In genomic region chr6:6962086-6962485, GRCh38 we compare ENCODE assay signal across 31 cellular contexts.
"Had no signal": no experiment of that assay in that cellular context is flagged by ENCODE, and none has a peak within 500 bp of the region (broad histone marks: within the 10 kb centered on the region; RNA-seq: fewer than 3 reads in every experiment).

No MANE protein-coding gene starts in this region.

- FAIRE-seq: astrocyte, bronchial epithelial cell had no signal

- H3K27me3 ChIP-seq: adrenal gland, ascending aorta, body of pancreas, breast epithelium, cardiac muscle cell had no signal

- H3K36me3 ChIP-seq: adrenal gland, ascending aorta, breast epithelium, cardiac muscle cell had no signal

- H3K4me1 ChIP-seq: ascending aorta, body of pancreas, breast epithelium had no signal

- H3K4me3 ChIP-seq: adrenal gland, ascending aorta, body of pancreas, breast epithelium, cardiac muscle cell had no signal

- H3K9me3 ChIP-seq: adrenal gland, ascending aorta, body of pancreas, breast epithelium had no signal

- H3K27ac ChIP-seq: adrenal gland, ascending aorta, body of pancreas, breast epithelium, cardiac muscle cell had no signal

- DNase-seq: activated effector memory CD4-positive, alpha-beta T cell treated with Interleukin-2 at 50 U/mL for 16 hours; activated gamma-delta T cell; activated gamma-delta T cell treated with Interleukin-2 at 50 U/mL for 16 hours; activated naive CD4-positive, alpha-beta T cell; activated naive CD4-positive, alpha-beta T cell treated with anti-CD3 and anti-CD28 coated beads for 36 hours; activated naive CD4-positive, alpha-beta T cell treated with anti-CD3 and anti-CD28 coated beads, Interleukin-2, amount 10 ng/mL, durations not matched to agents 7 days and 5 days; activated naive CD4-positive, alpha-beta T cell treated with anti-CD3 and anti-CD28 coated beads, Interleukin-2, amount 50 U/mL, for 16 hours; activated naive CD4-positive, alpha-beta T cell treated with Interleukin-2 at 50 U/mL for 16 hours; activated naive CD8-positive, alpha-beta T cell treated with anti-CD3 and anti-CD28 coated beads for 36 hours; activated naive CD8-positive, alpha-beta T cell treated with anti-CD3 and anti-CD28 coated beads, Interleukin-2, amount 10 ng/mL, durations not matched to agents 7 days and 5 days; activated naive CD8-positive, alpha-beta T cell treated with anti-CD3 and anti-CD28 coated beads, Interleukin-2, amount 50 U/mL, for 24 hours; activated T-cell treated with anti-CD3 and anti-CD28 coated beads for 4 hours; activated T-cell treated with anti-CD3 and anti-CD28 coated beads, Interleukin-2, amount 50 U/mL, for 1 hour; activated T-cell treated with anti-CD3 and anti-CD28 coated beads, Interleukin-2, amount 50 U/mL, for 24 hours; activated T-cell treated with anti-CD3 and anti-CD28 coated beads, Interleukin-2, amount 50 U/mL, for 4 hours; activated T-cell treated with anti-CD3 and anti-CD28 coated beads, Interleukin-2, amount 50 U/mL, for 48 hours; activated T-cell treated with anti-CD3 and anti-CD28 coated beads, Interleukin-2, amount 50 U/mL, for 72 hours; adrenal gland; amniotic stem cell; amygdala; anterior cingulate cortex; aorta; body of pancreas; caudate nucleus; central memory CD4-positive, alpha-beta T cell; cerebellar nuclear complex had no signal
